1 cellular context compared by ENCODE assay signal in the genomic region with DNA sequence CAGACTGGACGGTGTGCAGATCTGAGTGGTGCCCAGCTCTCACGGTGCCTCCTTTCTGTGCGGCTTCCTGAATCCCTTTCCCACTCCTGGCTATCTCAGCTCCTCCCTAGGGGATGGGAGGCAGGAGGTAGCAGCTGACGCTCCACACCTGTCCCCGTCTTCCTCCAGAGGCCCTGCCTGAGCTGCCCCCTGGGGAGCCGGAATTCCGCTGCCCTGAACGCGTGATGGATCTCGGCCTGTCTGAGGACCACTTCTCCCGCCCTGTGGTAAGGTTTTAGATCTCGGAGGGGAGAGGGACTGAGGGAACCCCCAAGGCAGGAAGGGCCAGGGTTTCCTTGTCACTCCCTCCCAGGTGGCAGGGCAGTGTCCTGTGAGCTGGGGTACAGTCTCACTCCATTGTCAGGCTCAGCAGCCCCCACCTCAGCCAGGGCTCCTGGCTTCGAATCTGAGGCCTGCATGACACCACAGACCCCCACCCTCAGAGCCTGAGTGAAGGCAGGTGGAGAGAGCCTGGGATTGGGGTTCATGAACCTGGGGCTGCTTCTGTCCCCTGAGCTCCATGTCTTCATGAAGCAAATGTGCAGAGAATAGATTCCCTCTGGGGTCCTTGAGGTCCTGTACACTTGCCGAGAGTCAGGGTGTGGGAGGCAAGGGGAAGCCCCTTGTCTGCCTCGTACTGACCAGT.
TF ChIP-seq lines count a peak whose summit lies in the region.

No MANE protein-coding gene starts in this region.

TF ChIP-seq in SK-N-SH treated with all-trans-retinoic acid at 6 μM for 48 hours, 23 proteins besides CTCF, POLR2A, EP300 and RAD21:
- no peak for TF ChIP-seq TOX (CRISPR knock-in tag; IDR thresholded peaks at IDR 0.05; ENCODE audit: borderline replicate concordance)
- TF ChIP-seq ZFP30 (CRISPR knock-in tag; IDR thresholded peaks at IDR 0.05) = no peak
